In the genomic region with DNA sequence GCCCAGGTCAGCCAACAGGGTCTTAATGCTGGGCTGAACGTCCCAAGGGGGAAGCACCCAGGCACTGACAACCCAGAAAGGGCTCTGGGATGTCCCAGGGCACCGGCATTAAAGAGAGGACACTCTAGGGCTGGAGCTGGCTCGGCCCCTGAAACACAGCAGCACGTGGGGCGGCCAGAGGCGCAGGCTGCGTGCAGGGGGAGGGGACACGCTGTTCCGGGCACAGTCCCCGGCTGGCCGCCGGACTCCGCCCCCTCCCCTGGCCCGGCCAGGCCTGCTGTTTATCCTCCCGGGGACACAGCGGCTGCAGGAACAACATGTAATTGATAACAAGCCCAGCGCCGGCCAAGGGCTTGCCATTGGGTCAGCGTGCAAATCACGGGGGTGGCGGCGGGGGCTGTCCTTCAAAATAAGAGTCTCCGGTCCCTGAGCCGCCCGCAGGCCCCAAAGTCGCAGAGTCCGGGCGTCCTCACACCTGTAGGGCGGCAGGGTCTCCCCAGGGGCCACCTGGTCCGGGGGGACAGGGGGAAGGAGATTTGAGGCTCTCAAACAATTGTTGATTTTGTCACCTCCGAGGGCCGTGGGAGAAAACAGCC, we compare ENCODE assay signal across 9 cellular contexts. TPM values are rescaled to one million over a fixed set of nuclear protein-coding genes. Genes with fewer than 3 reads are reported as not detected.
DNase-seq lines count a peak whose midpoint lies in the region; ATAC-seq lines count a peak whose summit lies in the region.
"Had no signal": no experiment of that assay in that cellular context is flagged by ENCODE, and none has a peak within 500 bp of the region (broad histone marks: within the 10 kb centered on the region; RNA-seq: fewer than 3 reads in every experiment).

No MANE protein-coding gene starts in this region.

- H3K9me3 ChIP-seq in MG63, result no peaks in the 10 kb centered on the region

- no peak for ATAC-seq in GM21515 (IDR thresholded peaks at IDR 0.05; ENCODE audit: unreplicated experiment)

- intact Hi-C loops in cardiac septum (cut with DNase I), result loop anchor here (1.0 to 5.0 kb wide), 3 partner anchors 33 to 89 kb away; no protein-coding TSS in a partner anchor

- peak overlapping the region; percentile 21; the same call in 1 of the 2 replicates for H3K4me3 ChIP-seq in MG63

- peak; percentile 48 for DNase-seq in D341Med (ENCODE audit: low spot score)
- DNase-seq in MG63, result peak; percentile 58
- DNase-seq in amniotic epithelial cell (ENCODE audit: low read depth), result peak; percentile 77
- peak; percentile 95 for DNase-seq in cardiac septum (ENCODE audit: low spot score)
- DNase-seq in occipital lobe (lab: John Stamatoyannopoulos, UW), result peak; percentile 90
- DNase-seq in stimulated activated naive CD4-positive, alpha-beta T cell treated with Interleukin-2 at 50 U/mL for 16 hours (lab: John Stamatoyannopoulos, UW), result no peak
- DNase-seq in stimulated activated CD8-positive, alpha-beta memory T cell treated with anti-CD3 and anti-CD28 coated beads, Interleukin-4, amount 100 ng/mL, for 48 hours, result no peak

- H3K27me3 ChIP-seq in MG63, result peaks cover 20% of the 10 kb centered on the region

- no peaks in the 10 kb centered on the region for H3K36me3 ChIP-seq in MG63

RNA-seq across cellular contexts. Expression of gene KLF15, which starts 1.3 kb away (rescaled TPM):
- 0.22 and 0.26 TPM in 2 replicates for total RNA-seq in MG63 (2014; rRNA removed; shearing (Covaris generic); ENCODE audit: low replicate concordance)
- 11.5 TPM for total RNA-seq in cardiac septum
- 2.8 TPM for total RNA-seq in occipital lobe
- total RNA-seq: T-helper 1 cell treated with Interleukin-12 subunit alpha and Interleukin-12 subunit beta and Interleukin-4 antibody, amounts not matched to agents 30 ng/mL and 1 ng/mL, for 36 hours had no signal

RNA-seq across cellular contexts. Expression of gene CFAP100, which starts 38.8 kb away (rescaled TPM):
- not detected in 2 replicates for total RNA-seq in MG63 (2014; rRNA removed; shearing (Covaris generic); ENCODE audit: low replicate concordance)
- total RNA-seq in cardiac septum (not detected), occipital lobe (2.0 TPM)
- total RNA-seq: T-helper 1 cell treated with Interleukin-12 subunit alpha and Interleukin-12 subunit beta and Interleukin-4 antibody, amounts not matched to agents 30 ng/mL and 1 ng/mL, for 36 hours had no signal

Comparison
In these comparisons a context has a peak if more than half of its experiments do, and no peak if none do; other contexts are left out.
1. DNase-seq: peak in D341Med (single experiment), MG63 (single experiment), amniotic epithelial cell (single experiment), cardiac septum (single experiment) and occipital lobe (single experiment); none in stimulated activated naive CD4-positive, alpha-beta T cell treated with Interleukin-2 at 50 U/mL for 16 hours (single experiment) and stimulated activated CD8-positive, alpha-beta memory T cell treated with anti-CD3 and anti-CD28 coated beads, Interleukin-4, amount 100 ng/mL, for 48 hours (single experiment).